In genomic region chr20:49028684-49029083, GRCh38 we compare ENCODE assay signal across 9 cellular contexts. TPM values are rescaled to one million over a fixed set of nuclear protein-coding genes. Genes with fewer than 3 reads are reported as not detected.
DNase-seq lines count a peak whose midpoint lies in the region; ATAC-seq, FAIRE-seq and TF ChIP-seq lines count a peak whose summit lies in the region.
"Had no signal": no experiment of that assay in that cellular context is flagged by ENCODE, and none has a peak within 500 bp of the region (broad histone marks: within the 10 kb centered on the region; RNA-seq: fewer than 3 reads in every experiment).

No MANE protein-coding gene starts in this region.

- no peaks in the 10 kb centered on the region for H4K20me1 ChIP-seq in keratinocyte (ENCODE audit: control insufficient read depth, extremely low read depth, insufficient read depth, low read length)

- H3K9me1 ChIP-seq in keratinocyte (ENCODE audit: control insufficient read depth, extremely low read depth, insufficient read depth, low read length) = no peaks in the 10 kb centered on the region

- H3K36me3 ChIP-seq in keratinocyte (ENCODE audit: control insufficient read depth in 2 of 2, extremely low read depth in 1 of 2, insufficient read depth in 2 of 2, low read length in 2 of 2) (peaks cover 12 to 28% of the 10 kb centered on the region in 2 experiments), tibial artery (peaks cover 83 to 98% (median 84%) of the 10 kb centered on the region in 3 donors)

- CTCF ChIA-PET in activated CD8-positive, alpha-beta T cell treated with anti-CD3 and anti-CD28 coated beads, Interleukin-2, amount 10 ng/mL, durations not matched to agents 7 days and 5 days (lab: Charles Lee) = interaction anchor here (0.6 to 2.0 kb wide), 8 partner anchors 9 to 189 kb away, joined by 3 to 9 read pairs (median 4); partner anchors contain the start of gene CSE1L

- H3K4me3 ChIP-seq in keratinocyte (ENCODE audit: control insufficient read depth in 2 of 3, extremely low read depth in 1 of 3, insufficient read depth in 2 of 3, low read depth in 1 of 3, low read length in 3 of 3) (no peak overlapping the region), tibial artery (no peak overlapping the region)

- FAIRE-seq in keratinocyte (lab: Jason Lieb, UNC) = no peak

- no peaks in the 10 kb centered on the region for H3K9me3 Mint-ChIP-seq in activated CD8-positive, alpha-beta T cell treated with anti-CD3 and anti-CD28 coated beads, Interleukin-2, amount 10 ng/mL, durations not matched to agents 7 days and 5 days (ENCODE audit: insufficient read depth)

- no peaks in the 10 kb centered on the region for H3K27me3 Mint-ChIP-seq in activated CD8-positive, alpha-beta T cell treated with anti-CD3 and anti-CD28 coated beads, Interleukin-2, amount 10 ng/mL, durations not matched to agents 7 days and 5 days (ENCODE audit: low read depth)

- H3K4me3 Mint-ChIP-seq in activated CD8-positive, alpha-beta T cell treated with anti-CD3 and anti-CD28 coated beads, Interleukin-2, amount 10 ng/mL, durations not matched to agents 7 days and 5 days = no peak overlapping the region

- H3K27ac ChIP-seq in keratinocyte (ENCODE audit: control insufficient read depth, insufficient read depth, low read length) (no peak overlapping the region), tibial artery (no peak overlapping the region)

- peak; percentile 19; the same call in 1 of the 2 replicates for TF ChIP-seq RAD21 in Ishikawa (IDR thresholded peaks at IDR 0.05; ENCODE audit: low read depth)

- peaks cover 30% of the 10 kb centered on the region for H3K36me3 Mint-ChIP-seq in activated CD8-positive, alpha-beta T cell treated with anti-CD3 and anti-CD28 coated beads, Interleukin-2, amount 10 ng/mL, durations not matched to agents 7 days and 5 days (ENCODE audit: low read depth)

- DNase-seq in CD1c-positive myeloid dendritic cell (ENCODE audit: extremely low spot score) (peak; percentile 3), keratinocyte (ENCODE audit: low read depth, low spot score) (no peak), mucosa of gallbladder (ENCODE audit: low spot score) (no peak), tibial artery (no peak), NCI-H1105 treated with DMSO at 0.1 percent for 48 hours (lab: John Stamatoyannopoulos, UW) (no peak)
- no peak for DNase-seq in activated CD8-positive, alpha-beta T cell treated with anti-CD3 and anti-CD28 coated beads, Interleukin-2, amount 10 ng/mL, durations not matched to agents 7 days and 5 days
- DNase-seq: activated CD8-positive, alpha-beta memory T cell treated with anti-CD3 and anti-CD28 coated beads, Interleukin-2, amount 50 U/mL, for 48 hours had no signal

- no peak overlapping the region for H3K27ac Mint-ChIP-seq in activated CD8-positive, alpha-beta T cell treated with anti-CD3 and anti-CD28 coated beads, Interleukin-2, amount 10 ng/mL, durations not matched to agents 7 days and 5 days

- POLR2A ChIA-PET in activated CD8-positive, alpha-beta T cell treated with anti-CD3 and anti-CD28 coated beads, Interleukin-2, amount 10 ng/mL, durations not matched to agents 7 days and 5 days (lab: Charles Lee) = no interaction called here

- TF ChIP-seq EP300 in Ishikawa (IDR thresholded peaks at IDR 0.05; ENCODE audit: borderline replicate concordance) = no peak

- H3K4me2 ChIP-seq in keratinocyte (ENCODE audit: control insufficient read depth, extremely low read depth, insufficient read depth, low read depth, low read length) = no peak overlapping the region

- no peaks in the 10 kb centered on the region for H3K79me2 ChIP-seq in keratinocyte (ENCODE audit: control insufficient read depth, insufficient read depth, low read length)

- H3K9ac ChIP-seq in keratinocyte (ENCODE audit: control insufficient read depth, extremely low read depth, insufficient read depth, low read length) = no peak overlapping the region

- H3K27me3 ChIP-seq in keratinocyte (ENCODE audit: control insufficient read depth, extremely low read depth, insufficient read depth, low read length) (no peaks in the 10 kb centered on the region), tibial artery (no peaks in the 10 kb centered on the region)

- dilution Hi-C loops in keratinocyte (cut with MboI; ENCODE audit: extremely low pct_ligation_motif_present, low sequenced_read_pairs) = no loop called here

- no peak overlapping the region for H2AFZ ChIP-seq in keratinocyte (ENCODE audit: control insufficient read depth, low read length)

- intact Hi-C loops in tibial artery (cut with DNase I; ENCODE audit: low total_unique reads) = no loop called here

- peak; percentile 60 for ATAC-seq in activated CD8-positive, alpha-beta T cell treated with anti-CD3 and anti-CD28 coated beads, Interleukin-2, amount 10 ng/mL, durations not matched to agents 7 days and 5 days
- no peak for ATAC-seq in GM18519 (IDR thresholded peaks at IDR 0.05; ENCODE audit: low FRiP score, unreplicated experiment)

- H3K4me1 ChIP-seq in keratinocyte (ENCODE audit: control insufficient read depth, extremely low read depth, insufficient read depth, low read length) = no peaks in the 10 kb centered on the region
- no peaks in the 10 kb centered on the region for H3K4me1 ChIP-seq in tibial artery

- H3K9me3 ChIP-seq in keratinocyte (ENCODE audit: control insufficient read depth, low read depth, low read length) (no peaks in the 10 kb centered on the region), tibial artery (no peaks in the 10 kb centered on the region)

- peak in 2 of 3 experiments; percentile 35 to 48 for TF ChIP-seq CTCF in keratinocyte (optimal IDR thresholded peaks at IDR 0.05 in 1 of 3, IDR thresholded peaks at IDR 0.05 in 1 of 3, conservative IDR thresholded peaks at IDR 0.05 in 1 of 3; ENCODE audit: extremely low read depth in 1 of 3, insufficient read depth in 2 of 3, low read length in 3 of 3)
- TF ChIP-seq CTCF in tibial artery (IDR thresholded peaks at IDR 0.05) = no peak

- H3K4me1 Mint-ChIP-seq in activated CD8-positive, alpha-beta T cell treated with anti-CD3 and anti-CD28 coated beads, Interleukin-2, amount 10 ng/mL, durations not matched to agents 7 days and 5 days (ENCODE audit: low read depth) = no peaks in the 10 kb centered on the region

TF ChIP-seq in Ishikawa, 13 proteins besides CTCF, POLR2A, EP300 and RAD21:
- TF ChIP-seq USF1 (IDR thresholded peaks at IDR 0.05) (no peak), ZBTB7A (IDR thresholded peaks at IDR 0.05; ENCODE audit: low read depth) (no peak), FOXM1 (IDR thresholded peaks at IDR 0.05; ENCODE audit: borderline replicate concordance, low read depth) (no peak)
TF ChIP-seq in Ishikawa: peak in this region for 0.

RNA-seq across cellular contexts. Expression of gene CSE1L, which starts 17.4 kb away (rescaled TPM):
- 100 to 1,000 TPM in 1 of 2 experiments, 10 to 100 TPM in 1; 98.0 to 102 TPM for total RNA-seq in activated CD8-positive, alpha-beta T cell treated with anti-CD3 and anti-CD28 coated beads, Interleukin-2, amount 10 ng/mL, durations not matched to agents 7 days and 5 days
- 71.0 to 134 TPM (median 77.4 TPM) in 3 replicates for polyA plus RNA-seq in keratinocyte
- 38.3 TPM for polyA plus RNA-seq in keratinocyte (2011; ENCODE audit: low read depth)
- 55.4 and 109 TPM in 2 replicates for polyA plus RNA-seq in keratinocyte (2011; cell fraction: cytosol; rRNA removed)
- 73.0 and 82.3 TPM in 2 replicates for polyA plus RNA-seq in keratinocyte (2011; cell fraction: nucleus; rRNA removed)
- polyA plus RNA-seq in keratinocyte (2012; ENCODE audit: low replicate concordance) = 43.4 and 93.6 TPM in 2 replicates
- 22.4 to 125 TPM (median 56.4 TPM) in 3 replicates for polyA minus RNA-seq in keratinocyte
- polyA minus RNA-seq in keratinocyte (2011; cell fraction: cytosol; rRNA and poly(A)+ RNA removed) = 51.0 TPM
- polyA minus RNA-seq in keratinocyte (2011; cell fraction: nucleus; rRNA and poly(A)+ RNA removed) = 37.4 and 76.2 TPM in 2 replicates
- total RNA-seq in mucosa of gallbladder = 42.5 TPM

Comparison
In these comparisons a context has a peak if more than half of its experiments do, and no peak if none do; other contexts are left out.
1. CTCF ChIP-seq: peak in keratinocyte (2 of 3); none in tibial artery (0 of 2).